Comparison of ENCODE assay signal across 1 cellular context in the genomic region with DNA sequence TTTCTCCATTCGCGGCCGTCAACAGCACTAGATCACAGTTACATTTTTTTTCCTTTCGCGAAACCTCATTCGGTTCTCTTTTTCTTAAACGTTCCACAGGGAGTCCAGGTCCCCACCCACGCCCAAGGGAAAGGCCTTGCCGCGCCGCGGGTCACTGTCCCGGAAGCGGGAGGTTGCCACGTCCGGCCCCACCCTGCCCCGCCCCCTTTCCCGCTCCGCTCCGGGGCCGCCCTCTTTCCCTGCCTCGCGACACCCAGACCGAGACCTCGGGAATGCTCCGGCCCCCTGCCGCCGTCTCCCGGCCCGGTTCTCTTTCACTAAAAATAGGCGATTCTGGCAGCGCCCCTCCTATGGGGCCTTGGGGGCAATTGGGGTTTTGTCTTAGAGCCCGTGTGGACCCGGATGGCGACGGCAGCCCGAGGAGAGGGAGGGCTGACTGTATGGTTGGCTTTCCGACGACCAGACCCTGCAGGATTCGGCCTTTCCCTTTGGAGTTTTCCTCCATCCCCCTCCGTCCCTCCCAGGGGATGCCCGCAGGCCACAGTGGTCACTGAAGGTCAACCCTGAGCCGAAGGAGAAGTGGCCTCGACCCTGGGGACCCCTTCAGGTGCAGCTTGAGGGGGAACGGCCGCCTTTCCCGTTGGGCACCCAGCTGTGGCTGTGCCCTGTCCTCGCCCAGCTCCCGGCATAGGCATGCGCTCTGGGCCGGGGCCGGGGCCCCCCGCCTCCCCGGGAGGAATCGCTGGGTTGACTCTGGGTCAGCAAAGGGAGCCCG.
TF ChIP-seq lines count a peak whose summit lies in the region.

No MANE protein-coding gene starts in this region.

TF ChIP-seq in HepG2, 621 proteins besides CTCF, POLR2A, EP300 and RAD21 (continued from another document and continues in another):
- TF ChIP-seq GABPA (IDR thresholded peaks at IDR 0.05; ENCODE audit: low read depth, low read length) (peak; percentile 75), GABPA (CRISPR knock-in tag; IDR thresholded peaks at IDR 0.05; ENCODE audit: low read depth) (peak; percentile 89), TAF15 (IDR thresholded peaks at IDR 0.05; ENCODE audit: low read depth, low read length, poor library complexity, severe bottlenecking) (peak; percentile 31), TP53 (CRISPR knock-in tag; conservative IDR thresholded peaks at IDR 0.05) (0 out of 2 replicates have a peak, but pooled peaks have one; percentile 55), ZBTB7A (CRISPR knock-in tag; IDR thresholded peaks at IDR 0.05) (no peak), ZNF142 (CRISPR knock-in tag; IDR thresholded peaks at IDR 0.05) (no peak; the same call in 1 of the 2 replicates), SRSF1 (optimal IDR thresholded peaks at IDR 0.05; ENCODE audit: low read depth, low read length) (no peak), TSC22D2 (CRISPR knock-in tag; IDR thresholded peaks at IDR 0.05; ENCODE audit: borderline replicate concordance) (no peak), ZNF251 (CRISPR knock-in tag; IDR thresholded peaks at IDR 0.05) (no peak), HNRNPK (IDR thresholded peaks at IDR 0.05; ENCODE audit: low read depth, low read length, poor library complexity, severe bottlenecking) (no peak), SP1 (IDR thresholded peaks at IDR 0.05) (no peak), SP1 (CRISPR knock-in tag; IDR thresholded peaks at IDR 0.05) (peak; percentile 78), REXO4 (CRISPR knock-in tag; IDR thresholded peaks at IDR 0.05; ENCODE audit: borderline replicate concordance) (no peak), ZNF383 (CRISPR knock-in tag; IDR thresholded peaks at IDR 0.05; ENCODE audit: borderline replicate concordance) (no peak), SOX6 (IDR thresholded peaks at IDR 0.05) (no peak), SOX6 (CRISPR knock-in tag; IDR thresholded peaks at IDR 0.05) (peak; percentile 34; the same call in 1 of the 2 replicates), ZNF709 (CRISPR knock-in tag; IDR thresholded peaks at IDR 0.05) (no peak), ZSCAN25 (CRISPR knock-in tag; IDR thresholded peaks at IDR 0.05) (no peak), MIXL1 (CRISPR knock-in tag; IDR thresholded peaks at IDR 0.05) (no peak), SNAI1 (CRISPR knock-in tag; IDR thresholded peaks at IDR 0.05; ENCODE audit: borderline replicate concordance) (peak; percentile 55), ZNF276 (CRISPR knock-in tag; IDR thresholded peaks at IDR 0.05; ENCODE audit: low read depth) (no peak; the same call in 1 of the 2 replicates), U2AF2 (IDR thresholded peaks at IDR 0.05; ENCODE audit: low read depth, low read length) (no peak), ZNF30 (CRISPR knock-in tag; IDR thresholded peaks at IDR 0.05) (peak; percentile 79; the same call in 1 of the 2 replicates), ZNF510 (CRISPR knock-in tag; IDR thresholded peaks at IDR 0.05; ENCODE audit: low read depth) (no peak; the same call in 1 of the 2 replicates), ZNF569 (CRISPR knock-in tag; IDR thresholded peaks at IDR 0.05; ENCODE audit: borderline replicate concordance) (no peak), NCOA5 (CRISPR knock-in tag; IDR thresholded peaks at IDR 0.05) (no peak), SNAPC5 (CRISPR knock-in tag; IDR thresholded peaks at IDR 0.05; ENCODE audit: borderline replicate concordance) (no peak; the same call in 1 of the 2 replicates), ETS1 (CRISPR knock-in tag; IDR thresholded peaks at IDR 0.05) (no peak; the same call in 1 of the 2 replicates), ZNF430 (CRISPR knock-in tag; IDR thresholded peaks at IDR 0.05) (no peak), PRMT3 (CRISPR knock-in tag; IDR thresholded peaks at IDR 0.05; ENCODE audit: borderline replicate concordance, low read depth) (no peak), PHB2 (IDR thresholded peaks at IDR 0.05; ENCODE audit: partially characterized antibody) (no peak), NFYB (CRISPR knock-in tag; IDR thresholded peaks at IDR 0.05) (no peak), ZFP82 (CRISPR knock-in tag; IDR thresholded peaks at IDR 0.05; ENCODE audit: borderline replicate concordance) (no peak), ZBTB38 (CRISPR knock-in tag; IDR thresholded peaks at IDR 0.05) (no peak), TOPORS (CRISPR knock-in tag; IDR thresholded peaks at IDR 0.05) (no peak), MEF2D (CRISPR knock-in tag; IDR thresholded peaks at IDR 0.05) (no peak)
- TF ChIP-seq, protein P1, sequence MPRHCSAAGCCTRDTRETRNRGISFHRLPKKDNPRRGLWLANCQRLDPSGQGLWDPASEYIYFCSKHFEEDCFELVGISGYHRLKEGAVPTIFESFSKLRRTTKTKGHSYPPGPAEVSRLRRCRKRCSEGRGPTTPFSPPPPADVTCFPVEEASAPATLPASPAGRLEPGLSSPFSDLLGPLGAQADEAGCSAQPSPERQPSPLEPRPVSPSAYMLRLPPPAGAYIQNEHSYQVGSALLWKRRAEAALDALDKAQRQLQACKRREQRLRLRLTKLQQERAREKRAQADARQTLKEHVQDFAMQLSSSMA (CRISPR knock-in tag; IDR thresholded peaks at IDR 0.05), result 0 out of 2 replicates have a peak, but pooled peaks have one; percentile 41
- TF ChIP-seq, protein P2, sequence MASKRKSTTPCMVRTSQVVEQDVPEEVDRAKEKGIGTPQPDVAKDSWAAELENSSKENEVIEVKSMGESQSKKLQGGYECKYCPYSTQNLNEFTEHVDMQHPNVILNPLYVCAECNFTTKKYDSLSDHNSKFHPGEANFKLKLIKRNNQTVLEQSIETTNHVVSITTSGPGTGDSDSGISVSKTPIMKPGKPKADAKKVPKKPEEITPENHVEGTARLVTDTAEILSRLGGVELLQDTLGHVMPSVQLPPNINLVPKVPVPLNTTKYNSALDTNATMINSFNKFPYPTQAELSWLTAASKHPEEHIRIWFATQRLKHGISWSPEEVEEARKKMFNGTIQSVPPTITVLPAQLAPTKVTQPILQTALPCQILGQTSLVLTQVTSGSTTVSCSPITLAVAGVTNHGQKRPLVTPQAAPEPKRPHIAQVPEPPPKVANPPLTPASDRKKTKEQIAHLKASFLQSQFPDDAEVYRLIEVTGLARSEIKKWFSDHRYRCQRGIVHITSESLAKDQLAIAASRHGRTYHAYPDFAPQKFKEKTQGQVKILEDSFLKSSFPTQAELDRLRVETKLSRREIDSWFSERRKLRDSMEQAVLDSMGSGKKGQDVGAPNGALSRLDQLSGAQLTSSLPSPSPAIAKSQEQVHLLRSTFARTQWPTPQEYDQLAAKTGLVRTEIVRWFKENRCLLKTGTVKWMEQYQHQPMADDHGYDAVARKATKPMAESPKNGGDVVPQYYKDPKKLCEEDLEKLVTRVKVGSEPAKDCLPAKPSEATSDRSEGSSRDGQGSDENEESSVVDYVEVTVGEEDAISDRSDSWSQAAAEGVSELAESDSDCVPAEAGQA (IDR thresholded peaks at IDR 0.05; ENCODE audit: low read depth), result no peak
- TF ChIP-seq, protein P2 (CRISPR knock-in tag; IDR thresholded peaks at IDR 0.05; ENCODE audit: borderline replicate concordance), result no peak
- TF ChIP-seq, protein P3, sequence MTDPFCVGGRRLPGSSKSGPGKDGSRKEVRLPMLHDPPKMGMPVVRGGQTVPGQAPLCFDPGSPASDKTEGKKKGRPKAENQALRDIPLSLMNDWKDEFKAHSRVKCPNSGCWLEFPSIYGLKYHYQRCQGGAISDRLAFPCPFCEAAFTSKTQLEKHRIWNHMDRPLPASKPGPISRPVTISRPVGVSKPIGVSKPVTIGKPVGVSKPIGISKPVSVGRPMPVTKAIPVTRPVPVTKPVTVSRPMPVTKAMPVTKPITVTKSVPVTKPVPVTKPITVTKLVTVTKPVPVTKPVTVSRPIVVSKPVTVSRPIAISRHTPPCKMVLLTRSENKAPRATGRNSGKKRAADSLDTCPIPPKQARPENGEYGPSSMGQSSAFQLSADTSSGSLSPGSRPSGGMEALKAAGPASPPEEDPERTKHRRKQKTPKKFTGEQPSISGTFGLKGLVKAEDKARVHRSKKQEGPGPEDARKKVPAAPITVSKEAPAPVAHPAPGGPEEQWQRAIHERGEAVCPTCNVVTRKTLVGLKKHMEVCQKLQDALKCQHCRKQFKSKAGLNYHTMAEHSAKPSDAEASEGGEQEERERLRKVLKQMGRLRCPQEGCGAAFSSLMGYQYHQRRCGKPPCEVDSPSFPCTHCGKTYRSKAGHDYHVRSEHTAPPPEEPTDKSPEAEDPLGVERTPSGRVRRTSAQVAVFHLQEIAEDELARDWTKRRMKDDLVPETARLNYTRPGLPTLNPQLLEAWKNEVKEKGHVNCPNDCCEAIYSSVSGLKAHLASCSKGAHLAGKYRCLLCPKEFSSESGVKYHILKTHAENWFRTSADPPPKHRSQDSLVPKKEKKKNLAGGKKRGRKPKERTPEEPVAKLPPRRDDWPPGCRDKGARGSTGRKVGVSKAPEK (CRISPR knock-in tag; IDR thresholded peaks at IDR 0.05; ENCODE audit: borderline replicate concordance), result no peak
